21 cellular contexts compared by ENCODE assay signal in the genomic region with DNA sequence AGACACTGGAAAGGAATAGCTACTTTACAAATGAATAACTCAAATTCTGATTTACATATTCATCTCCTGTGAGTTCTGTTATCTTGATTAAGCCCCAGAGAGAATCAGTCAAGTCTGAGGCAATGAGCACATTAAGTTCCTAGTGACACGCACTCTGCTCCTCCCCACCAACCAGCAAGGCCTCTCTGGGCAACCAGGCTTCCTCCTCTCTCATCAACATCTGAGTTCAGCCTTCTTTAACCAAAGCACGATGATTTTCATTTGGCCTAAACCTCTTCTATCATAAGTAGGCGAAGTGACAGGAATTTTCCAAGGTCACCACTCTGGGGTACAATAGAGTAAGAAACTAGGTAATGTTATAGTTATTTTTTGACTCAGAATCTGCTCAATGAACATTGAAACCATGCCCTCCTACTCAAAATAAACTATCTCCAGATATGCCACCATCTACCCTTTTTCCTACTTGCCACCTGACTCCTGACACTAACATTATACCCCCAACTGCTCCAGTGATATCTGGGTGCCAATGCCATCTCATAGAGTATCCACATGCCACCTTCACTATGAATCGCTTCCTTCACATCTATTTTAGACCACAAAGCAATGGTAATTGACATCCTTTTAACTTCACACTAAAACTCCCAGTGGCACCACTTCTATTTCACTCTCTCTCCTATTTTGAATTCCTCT.
DNase-seq lines count a peak whose midpoint lies in the region; ATAC-seq and TF ChIP-seq lines count a peak whose summit lies in the region.
"Had no signal": no experiment of that assay in that cellular context is flagged by ENCODE, and none has a peak within 500 bp of the region (broad histone marks: within the 10 kb centered on the region; RNA-seq: fewer than 3 reads in every experiment).

No MANE protein-coding gene starts in this region.

- WGBS in psoas muscle, 3 donors = 82 to 86% (median 85%) methylated on average over 4 of the region's 4 CpGs

- H3K27me3 ChIP-seq in psoas muscle (ENCODE audit: insufficient read depth in 3 of 3, low read length in 2 of 3) = no peaks in the 10 kb centered on the region
- H3K27me3 ChIP-seq: ascending aorta, stomach had no signal

- H3K4me3 ChIP-seq in psoas muscle = no peak overlapping the region
- H3K4me3 ChIP-seq: ascending aorta, stomach had no signal

- no peaks in the 10 kb centered on the region for H3K9me3 ChIP-seq in psoas muscle
- H3K9me3 ChIP-seq: ascending aorta, stomach had no signal

- DNase-seq in activated naive CD4-positive, alpha-beta T cell treated with Interleukin-2 at 50 U/mL for 16 hours = peak; percentile 31
- no peak for DNase-seq in activated naive CD4-positive, alpha-beta T cell (lab: John Stamatoyannopoulos, UW)
- DNase-seq in activated T-helper 2 cell treated with anti-CD3 and anti-CD28 coated beads, Interferon-gamma antibody, Interleukin-2, Interleukin-4, amounts not matched to agents 10 μg/mL and 5 μg/mL and 100 μg/mL, durations not matched to agents 14 hours and 24 hours and 36 hours (ENCODE audit: low spot score) = no peak
- no peak for DNase-seq in psoas muscle
- peak; percentile 56 for DNase-seq in stimulated activated naive CD8-positive, alpha-beta T cell treated with anti-CD3 and anti-CD28 coated beads, Interleukin-15, Interleukin-2, amounts not matched to agents 100 U/mL and 50 U/mL, for 24 hours
- no peak for DNase-seq in cerebellar nuclear complex (lab: John Stamatoyannopoulos, UW)
- no peak for DNase-seq in midbrain (lab: John Stamatoyannopoulos, UW)
- DNase-seq in GDM1 (lab: John Stamatoyannopoulos, UW) = no peak
- DNase-seq: ACHN, activated B cell treated with CpG ODN at 0.5 μM for 24 hours, DND-41, hypothalamus, kidney glomerular epithelial cell, NCI-H2029 treated with DMSO at 0.1 percent for 48 hours, NCI-H524 treated with DMSO at 0.1 percent for 48 hours, right cardiac atrium, SHP77 treated with DMSO at 0.1 percent for 48 hours, stomach had no signal

- no peaks in the 10 kb centered on the region for H3K27me3 Mint-ChIP-seq in activated T-helper 2 cell treated with anti-CD3 and anti-CD28 coated beads, Interferon-gamma antibody, Interleukin-2, Interleukin-4, amounts not matched to agents 10 μg/mL and 5 μg/mL and 100 μg/mL, durations not matched to agents 14 hours and 24 hours and 36 hours (ENCODE audit: low read depth)
- H3K27me3 Mint-ChIP-seq: activated B cell treated with CpG ODN at 0.5 μM for 24 hours had no signal

- TF ChIP-seq CTCF in psoas muscle (IDR thresholded peaks at IDR 0.05) = no peak

- no peak for ATAC-seq in psoas muscle
- ATAC-seq in stimulated activated naive CD8-positive, alpha-beta T cell treated with anti-CD3 and anti-CD28 coated beads, Interleukin-15, Interleukin-2, amounts not matched to agents 100 U/mL and 50 U/mL, for 24 hours = peak; percentile 94

- H3K4me3 Mint-ChIP-seq in activated T-helper 2 cell treated with anti-CD3 and anti-CD28 coated beads, Interferon-gamma antibody, Interleukin-2, Interleukin-4, amounts not matched to agents 10 μg/mL and 5 μg/mL and 100 μg/mL, durations not matched to agents 14 hours and 24 hours and 36 hours (ENCODE audit: low read depth) = no peak overlapping the region
- H3K4me3 Mint-ChIP-seq: activated B cell treated with CpG ODN at 0.5 μM for 24 hours; T-helper 1 cell treated with Interleukin-12 subunit alpha and Interleukin-12 subunit beta and Interleukin-4 antibody, amounts not matched to agents 30 μg/mL and 1 μg/mL, for 36 hours had no signal

- H3K9me3 Mint-ChIP-seq in activated T-helper 2 cell treated with anti-CD3 and anti-CD28 coated beads, Interferon-gamma antibody, Interleukin-2, Interleukin-4, amounts not matched to agents 10 μg/mL and 5 μg/mL and 100 μg/mL, durations not matched to agents 14 hours and 24 hours and 36 hours = peaks cover 12% of the 10 kb centered on the region
- H3K9me3 Mint-ChIP-seq: activated B cell treated with CpG ODN at 0.5 μM for 24 hours had no signal

- peaks cover 3% of the 10 kb centered on the region for H3K4me1 ChIP-seq in psoas muscle

- H3K27ac Mint-ChIP-seq in activated T-helper 2 cell treated with anti-CD3 and anti-CD28 coated beads, Interferon-gamma antibody, Interleukin-2, Interleukin-4, amounts not matched to agents 10 μg/mL and 5 μg/mL and 100 μg/mL, durations not matched to agents 14 hours and 24 hours and 36 hours = peak overlapping the region; percentile 78
- H3K27ac Mint-ChIP-seq: activated B cell treated with CpG ODN at 0.5 μM for 24 hours; T-helper 1 cell treated with Interleukin-12 subunit alpha and Interleukin-12 subunit beta and Interleukin-4 antibody, amounts not matched to agents 30 μg/mL and 1 μg/mL, for 36 hours had no signal

- peak overlapping the region; percentile 0 for H3K27ac ChIP-seq in psoas muscle
- H3K27ac ChIP-seq: ascending aorta, HL-60, stomach had no signal

- H3K4me1 Mint-ChIP-seq in activated T-helper 2 cell treated with anti-CD3 and anti-CD28 coated beads, Interferon-gamma antibody, Interleukin-2, Interleukin-4, amounts not matched to agents 10 μg/mL and 5 μg/mL and 100 μg/mL, durations not matched to agents 14 hours and 24 hours and 36 hours (ENCODE audit: low read depth) = peaks cover 55% of the 10 kb centered on the region

- intact Hi-C loops in activated T-helper 2 cell treated with anti-CD3 and anti-CD28 coated beads, Interferon-gamma antibody, Interleukin-2, Interleukin-4, amounts not matched to agents 10 μg/mL and 5 μg/mL and 100 μg/mL, durations not matched to agents 14 hours and 24 hours and 36 hours (cut with micrococcal nuclease) = loop anchor here (1.0 kb wide), 5 partner anchors 9 to 524 kb away; no protein-coding TSS in a partner anchor
- intact Hi-C loops in psoas muscle (cut with DNase I) = no loop called here

- H3K36me3 Mint-ChIP-seq in activated T-helper 2 cell treated with anti-CD3 and anti-CD28 coated beads, Interferon-gamma antibody, Interleukin-2, Interleukin-4, amounts not matched to agents 10 μg/mL and 5 μg/mL and 100 μg/mL, durations not matched to agents 14 hours and 24 hours and 36 hours (ENCODE audit: low read depth) = peaks cover 17% of the 10 kb centered on the region

- H3K36me3 ChIP-seq in psoas muscle (ENCODE audit: insufficient read depth in 1 of 2, low read depth in 1 of 2) = no peaks in the 10 kb centered on the region
- H3K36me3 ChIP-seq: ascending aorta, stomach had no signal

Comparison
In these comparisons a context has a peak if more than half of its experiments do, and no peak if none do; other contexts are left out.
1. DNase-seq: peak in activated naive CD4-positive, alpha-beta T cell treated with Interleukin-2 at 50 U/mL for 16 hours (single experiment) and stimulated activated naive CD8-positive, alpha-beta T cell treated with anti-CD3 and anti-CD28 coated beads, Interleukin-15, Interleukin-2, amounts not matched to agents 100 U/mL and 50 U/mL, for 24 hours (single experiment); none in activated naive CD4-positive, alpha-beta T cell (0 of 4), activated T-helper 2 cell treated with anti-CD3 and anti-CD28 coated beads, Interferon-gamma antibody, Interleukin-2, Interleukin-4, amounts not matched to agents 10 μg/mL and 5 μg/mL and 100 μg/mL, durations not matched to agents 14 hours and 24 hours and 36 hours (single experiment), psoas muscle (0 of 2), cerebellar nuclear complex (0 of 2), midbrain (single experiment) and GDM1 (single experiment).